In the genomic region with DNA sequence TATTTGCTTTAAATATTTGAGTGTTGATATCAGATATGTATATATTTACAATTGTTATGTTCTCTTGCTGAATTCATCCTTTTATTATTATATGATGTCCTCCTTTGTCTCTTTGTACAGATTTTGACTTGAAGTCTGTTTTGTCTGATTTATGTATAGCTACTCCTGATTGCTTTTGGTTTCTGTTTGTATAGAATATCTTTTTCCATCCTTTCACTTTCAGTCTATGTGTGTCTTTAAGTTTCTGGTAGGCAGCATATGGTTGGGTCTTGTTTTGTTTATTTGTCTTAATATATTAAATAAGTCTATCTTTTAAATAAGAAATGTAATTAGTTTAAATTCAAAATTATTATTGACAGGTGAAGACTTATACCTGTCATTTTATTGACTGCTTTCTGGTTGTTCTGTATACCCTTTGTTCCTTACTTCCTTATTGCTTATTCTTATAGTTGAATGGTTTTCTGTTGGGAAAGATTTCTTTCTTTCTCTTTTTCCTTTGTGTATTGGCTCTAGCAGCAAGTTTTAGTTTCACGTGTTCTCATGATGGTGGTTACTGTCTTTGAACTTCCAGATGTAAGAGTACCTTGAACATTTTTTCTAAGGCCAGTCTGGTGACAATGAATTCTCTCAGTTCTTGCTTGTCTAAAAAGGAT, we compare ENCODE assay signal across 12 cellular contexts. TPM values are rescaled to one million over a fixed set of nuclear protein-coding genes. Genes with fewer than 3 reads are reported as not detected.
DNase-seq lines count a peak whose midpoint lies in the region; ATAC-seq and TF ChIP-seq lines count a peak whose summit lies in the region.
"Had no signal": no experiment of that assay in that cellular context is flagged by ENCODE, and none has a peak within 500 bp of the region (broad histone marks: within the 10 kb centered on the region; RNA-seq: fewer than 3 reads in every experiment).

No MANE protein-coding gene starts in this region.

- H3K4me3 Mint-ChIP-seq in activated CD8-positive, alpha-beta memory T cell treated with anti-CD3 and anti-CD28 coated beads, Interleukin-2, amount 10 ng/mL, durations not matched to agents 7 days and 5 days, result no peak overlapping the region
- H3K4me3 Mint-ChIP-seq in activated CD8-positive, alpha-beta T cell treated with anti-CD3 and anti-CD28 coated beads for 36 hours, result no peak overlapping the region
- H3K4me3 Mint-ChIP-seq in natural killer cell treated with Interleukin-12 subunit alpha and Interleukin-12 subunit beta and Interleukin-15 and Interleukin-18, amount 100 ng/mL, for 72 hours, result peak overlapping the region; percentile 32
- H3K4me3 Mint-ChIP-seq: nephron had no signal

- peak overlapping the region; percentile 76 for H3K27ac Mint-ChIP-seq in activated CD8-positive, alpha-beta memory T cell treated with anti-CD3 and anti-CD28 coated beads, Interleukin-2, amount 10 ng/mL, durations not matched to agents 7 days and 5 days
- peak overlapping the region; percentile 59 for H3K27ac Mint-ChIP-seq in activated CD8-positive, alpha-beta T cell treated with anti-CD3 and anti-CD28 coated beads for 36 hours
- peak overlapping the region; percentile 52 to 64 for H3K27ac Mint-ChIP-seq in natural killer cell treated with Interleukin-12 subunit alpha and Interleukin-12 subunit beta and Interleukin-15 and Interleukin-18, amount 100 ng/mL, for 72 hours
- H3K27ac Mint-ChIP-seq: nephron had no signal

- no peaks in the 10 kb centered on the region for H3K27me3 Mint-ChIP-seq in activated CD8-positive, alpha-beta memory T cell treated with anti-CD3 and anti-CD28 coated beads, Interleukin-2, amount 10 ng/mL, durations not matched to agents 7 days and 5 days
- no peaks in the 10 kb centered on the region for H3K27me3 Mint-ChIP-seq in activated CD8-positive, alpha-beta T cell treated with anti-CD3 and anti-CD28 coated beads for 36 hours
- H3K27me3 Mint-ChIP-seq in natural killer cell treated with Interleukin-12 subunit alpha and Interleukin-12 subunit beta and Interleukin-15 and Interleukin-18, amount 100 ng/mL, for 72 hours, result no peaks in the 10 kb centered on the region

- H3K4me1 Mint-ChIP-seq in activated CD8-positive, alpha-beta memory T cell treated with anti-CD3 and anti-CD28 coated beads, Interleukin-2, amount 10 ng/mL, durations not matched to agents 7 days and 5 days, result peaks cover 11% of the 10 kb centered on the region
- peaks cover 16% of the 10 kb centered on the region for H3K4me1 Mint-ChIP-seq in activated CD8-positive, alpha-beta T cell treated with anti-CD3 and anti-CD28 coated beads for 36 hours (ENCODE audit: low read depth)
- peaks cover 12 to 15% of the 10 kb centered on the region in 2 donors for H3K4me1 Mint-ChIP-seq in natural killer cell treated with Interleukin-12 subunit alpha and Interleukin-12 subunit beta and Interleukin-15 and Interleukin-18, amount 100 ng/mL, for 72 hours (ENCODE audit: low read depth in 2 of 2)
- H3K4me1 Mint-ChIP-seq: nephron had no signal

- POLR2A ChIA-PET in activated CD8-positive, alpha-beta T cell treated with anti-CD3 and anti-CD28 coated beads for 36 hours (lab: Charles Lee), result interaction anchor here (0.7 kb wide), 1 partner anchor 174 kb away, joined by 4 read pairs; no protein-coding TSS in a partner anchor

- intact Hi-C loops in activated CD8-positive, alpha-beta T cell treated with anti-CD3 and anti-CD28 coated beads for 36 hours (cut with micrococcal nuclease), result no loop called here

- H3K36me3 Mint-ChIP-seq in activated CD8-positive, alpha-beta memory T cell treated with anti-CD3 and anti-CD28 coated beads, Interleukin-2, amount 10 ng/mL, durations not matched to agents 7 days and 5 days, result peaks cover 35% of the 10 kb centered on the region
- peaks cover 29% of the 10 kb centered on the region for H3K36me3 Mint-ChIP-seq in activated CD8-positive, alpha-beta T cell treated with anti-CD3 and anti-CD28 coated beads for 36 hours (ENCODE audit: low read depth)
- peaks cover 23% of the 10 kb centered on the region for H3K36me3 Mint-ChIP-seq in natural killer cell treated with Interleukin-12 subunit alpha and Interleukin-12 subunit beta and Interleukin-15 and Interleukin-18, amount 100 ng/mL, for 72 hours

- CTCF ChIA-PET in activated CD8-positive, alpha-beta memory T cell treated with anti-CD3 and anti-CD28 coated beads, Interleukin-2, amount 10 ng/mL, durations not matched to agents 7 days and 5 days (lab: Charles Lee), result no interaction called here
- CTCF ChIA-PET in activated CD8-positive, alpha-beta T cell treated with anti-CD3 and anti-CD28 coated beads for 36 hours (lab: Charles Lee), result no interaction called here

- H3K9me3 Mint-ChIP-seq in activated CD8-positive, alpha-beta memory T cell treated with anti-CD3 and anti-CD28 coated beads, Interleukin-2, amount 10 ng/mL, durations not matched to agents 7 days and 5 days (ENCODE audit: low read depth), result peaks cover 9% of the 10 kb centered on the region
- peaks cover 6% of the 10 kb centered on the region for H3K9me3 Mint-ChIP-seq in activated CD8-positive, alpha-beta T cell treated with anti-CD3 and anti-CD28 coated beads for 36 hours
- peaks cover 6% of the 10 kb centered on the region for H3K9me3 Mint-ChIP-seq in natural killer cell treated with Interleukin-12 subunit alpha and Interleukin-12 subunit beta and Interleukin-15 and Interleukin-18, amount 100 ng/mL, for 72 hours

- no peak for DNase-seq in activated CD8-positive, alpha-beta memory T cell treated with anti-CD3 and anti-CD28 coated beads, Interleukin-2, amount 10 ng/mL, durations not matched to agents 7 days and 5 days
- no peak for DNase-seq in activated CD8-positive, alpha-beta memory T cell treated with anti-CD3 and anti-CD28 coated beads, Interleukin-2, amount 50 U/mL, for 48 hours
- DNase-seq in activated CD8-positive, alpha-beta T cell treated with anti-CD3 and anti-CD28 coated beads for 36 hours, result no peak
- no peak for DNase-seq in natural killer cell treated with Interleukin-12 subunit alpha and Interleukin-12 subunit beta and Interleukin-15 and Interleukin-18, amount 100 ng/mL, for 72 hours (ENCODE audit: low spot score)
- DNase-seq in stimulated activated CD4-positive, alpha-beta T cell treated with anti-CD3 and anti-CD28 coated beads, Interleukin-12 subunit alpha, Interleukin-12 subunit beta, amount 100 ng/mL, for 4 hours, result no peak
- DNase-seq: gastrocnemius medialis, NCI-H1436 treated with DMSO at 0.1 percent for 48 hours had no signal

- TF ChIP-seq CTCF in activated CD8-positive, alpha-beta T cell treated with anti-CD3 and anti-CD28 coated beads for 36 hours (IDR thresholded peaks at IDR 0.05), result no peak

- peak; percentile 81 for ATAC-seq in activated CD8-positive, alpha-beta memory T cell treated with anti-CD3 and anti-CD28 coated beads, Interleukin-2, amount 10 ng/mL, durations not matched to agents 7 days and 5 days
- ATAC-seq in HG02678 (IDR thresholded peaks at IDR 0.05; ENCODE audit: unreplicated experiment), result peak; percentile 53
- ATAC-seq in activated CD8-positive, alpha-beta T cell treated with anti-CD3 and anti-CD28 coated beads for 36 hours, result peak; percentile 66
- ATAC-seq in natural killer cell treated with Interleukin-12 subunit alpha and Interleukin-12 subunit beta and Interleukin-15 and Interleukin-18, amount 100 ng/mL, for 72 hours, result peak in 1 of 2 donors; percentile 88
- no peak for ATAC-seq in GM19395 (IDR thresholded peaks at IDR 0.05; ENCODE audit: unreplicated experiment)
- no peak for ATAC-seq in GM19452 (IDR thresholded peaks at IDR 0.05; ENCODE audit: unreplicated experiment)
- ATAC-seq: gastrocnemius medialis, K562 had no signal

RNA-seq across cellular contexts. Expression of a gene that starts 31.1 kb away (rescaled TPM):
- 10 to 100 TPM; 13.7 to 19.0 TPM for total RNA-seq in activated CD8-positive, alpha-beta memory T cell treated with anti-CD3 and anti-CD28 coated beads, Interleukin-2, amount 10 ng/mL, durations not matched to agents 7 days and 5 days
- 10 to 100 TPM; 12.5 to 13.1 TPM for total RNA-seq in activated CD8-positive, alpha-beta T cell treated with anti-CD3 and anti-CD28 coated beads for 36 hours
- 10 to 100 TPM; 16.7 to 17.7 TPM for total RNA-seq in natural killer cell treated with Interleukin-12 subunit alpha and Interleukin-12 subunit beta and Interleukin-15 and Interleukin-18, amount 100 ng/mL, for 72 hours

Comparison
In these comparisons a context has a peak if more than half of its experiments do, and no peak if none do; other contexts are left out.
1. ATAC-seq: peak in activated CD8-positive, alpha-beta memory T cell treated with anti-CD3 and anti-CD28 coated beads, Interleukin-2, amount 10 ng/mL, durations not matched to agents 7 days and 5 days (single experiment), HG02678 (single experiment) and activated CD8-positive, alpha-beta T cell treated with anti-CD3 and anti-CD28 coated beads for 36 hours (single experiment); none in GM19395 (single experiment) and GM19452 (single experiment).
2. Peak in every context shown above with its lines, with median percentiles within 50 percentile points of each other: H3K27ac Mint-ChIP-seq.